ENCODE assay signal across 28 cellular contexts in genomic region chr9:19358691-19359090, GRCh38.
"Had no signal": no experiment of that assay in that cellular context is flagged by ENCODE, and none has a peak within 500 bp of the region (broad histone marks: within the 10 kb centered on the region; RNA-seq: fewer than 3 reads in every experiment).

No MANE protein-coding gene starts in this region.

- H3K27ac Mint-ChIP-seq: memory B cell, mesothelial cell of epicardium had no signal

- H3K4me3 ChIP-seq: coronary artery, esophagus muscularis mucosa, lung, mucosa of descending colon, prostate gland, right atrium auricular region, smooth muscle cell, stomach, thyroid gland, vagina had no signal

- DNase-seq: dermis blood vessel endothelial cell; effector memory CD4-positive, alpha-beta T cell; hypothalamus; immature natural killer cell; kidney; mucosa of descending colon; naive B cell; nucleus accumbens; stimulated activated CD4-positive, alpha-beta T cell treated with anti-CD3 and anti-CD28 coated beads, Interleukin-12 subunit alpha, Interleukin-12 subunit beta, amount 100 ng/mL, for 4 hours; stimulated activated CD4-positive, alpha-beta T cell treated with anti-CD3 and anti-CD28 coated beads, Interleukin-1b, Interleukin-23, amount 100 ng/mL, for 48 hours; stimulated activated CD4-positive, alpha-beta T cell treated with anti-CD3 and anti-CD28 coated beads, Interleukin-4, amount 100 ng/mL, for 1 hour; stimulated activated naive CD4-positive, alpha-beta T cell treated with Interleukin-2 at 50 U/mL for 16 hours; stomach; thyroid gland; trophoblast cell had no signal

- H3K9me3 ChIP-seq: esophagus muscularis mucosa, mucosa of descending colon, prostate gland, right atrium auricular region, stomach, thyroid gland, vagina had no signal

- H3K27ac ChIP-seq: coronary artery, esophagus muscularis mucosa, prostate gland, right atrium auricular region, stomach, thyroid gland, vagina had no signal

- H3K4me1 Mint-ChIP-seq: memory B cell; mesothelial cell of epicardium; naive B cell; stimulated activated effector memory CD8-positive, alpha-beta T cell treated with anti-CD3 and anti-CD28 coated beads, Interleukin-12 subunit alpha, Interleukin-12 subunit beta, amount 100 ng/mL, for 72 hours had no signal

- H3K4me1 ChIP-seq: esophagus muscularis mucosa, prostate gland, right atrium auricular region, stomach, vagina had no signal

- H3K4me2 ChIP-seq: smooth muscle cell had no signal

- H3K4me3 Mint-ChIP-seq: immature natural killer cell; memory B cell; mesothelial cell of epicardium; naive B cell; natural killer cell treated with Interleukin-12 subunit alpha and Interleukin-12 subunit beta and Interleukin-15 and Interleukin-18, amount 100 ng/mL, for 72 hours; stimulated activated effector memory CD8-positive, alpha-beta T cell treated with anti-CD3 and anti-CD28 coated beads, Interleukin-12 subunit alpha, Interleukin-12 subunit beta, amount 100 ng/mL, for 72 hours had no signal

- ATAC-seq: left lobe of liver; mucosa of descending colon; natural killer cell treated with Interleukin-12 subunit alpha and Interleukin-12 subunit beta and Interleukin-15 and Interleukin-18, amount 100 ng/mL, for 72 hours; sciatic nerve; stimulated activated effector memory CD8-positive, alpha-beta T cell treated with anti-CD3 and anti-CD28 coated beads, Interleukin-12 subunit alpha, Interleukin-12 subunit beta, amount 100 ng/mL, for 72 hours had no signal

- H3K27me3 ChIP-seq: esophagus muscularis mucosa, right atrium auricular region, stomach, thyroid gland, vagina had no signal

- H3K9me3 Mint-ChIP-seq: immature natural killer cell; memory B cell; mesothelial cell of epicardium; naive B cell; natural killer cell treated with Interleukin-12 subunit alpha and Interleukin-12 subunit beta and Interleukin-15 and Interleukin-18, amount 100 ng/mL, for 72 hours; stimulated activated effector memory CD8-positive, alpha-beta T cell treated with anti-CD3 and anti-CD28 coated beads, Interleukin-12 subunit alpha, Interleukin-12 subunit beta, amount 100 ng/mL, for 72 hours had no signal

- H3K27me3 Mint-ChIP-seq: memory B cell; naive B cell; natural killer cell treated with Interleukin-12 subunit alpha and Interleukin-12 subunit beta and Interleukin-15 and Interleukin-18, amount 100 ng/mL, for 72 hours had no signal
